1 cellular context compared by ENCODE assay signal in the genomic region with DNA sequence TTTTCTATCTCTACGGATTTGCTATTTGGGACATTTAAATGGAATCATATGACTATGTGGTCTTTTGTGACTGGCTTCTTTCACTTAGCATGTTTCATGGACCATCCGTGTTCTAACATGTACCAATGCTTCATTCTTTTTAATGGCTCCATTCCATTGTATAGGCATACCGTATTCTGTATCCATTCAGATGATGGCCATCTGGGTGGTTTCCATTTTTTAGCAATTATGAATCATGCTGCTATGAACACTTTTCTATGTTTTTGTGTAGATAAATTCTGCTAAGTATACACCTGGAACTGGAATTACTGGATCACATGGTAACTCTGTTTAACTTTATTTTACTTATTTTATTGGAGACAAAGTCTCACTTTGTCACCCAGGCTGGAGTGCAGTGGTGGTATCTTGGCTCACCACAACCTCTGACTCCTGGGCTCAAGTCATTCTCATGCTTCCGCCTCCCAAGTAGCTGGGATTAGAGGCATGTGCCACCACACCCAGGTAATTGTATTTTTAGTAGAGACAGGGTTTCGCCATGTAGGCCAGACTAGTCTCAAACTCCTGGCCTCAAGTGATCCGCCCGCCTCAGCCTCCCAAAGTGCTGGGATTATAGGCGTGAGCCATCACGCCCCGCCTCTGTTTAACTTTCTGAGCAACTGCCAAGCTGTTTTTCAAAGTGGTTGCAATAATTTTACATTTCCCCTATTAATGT.
A peak's percentile ranks its signal among the peaks of the same experiment; 100 is the strongest.
TF ChIP-seq lines count a peak whose summit lies in the region.

No MANE protein-coding gene starts in this region.

TF ChIP-seq in HEK293, 187 proteins besides CTCF, POLR2A, EP300 and RAD21 (continued from another document):
- TF ChIP-seq ZNF560 (tag by site-specific recombination; IDR thresholded peaks at IDR 0.05; ENCODE audit: borderline replicate concordance) (no peak), ZNF146 (tag by site-specific recombination; IDR thresholded peaks at IDR 0.05) (no peak), GLIS1 (tag by site-specific recombination; IDR thresholded peaks at IDR 0.05) (peak; percentile 90), ZNF394 (tag by site-specific recombination; IDR thresholded peaks at IDR 0.05; ENCODE audit: borderline replicate concordance) (no peak), TRIM28 (IDR thresholded peaks at IDR 0.05; ENCODE audit: borderline replicate concordance, low read length) (0 out of 2 replicates have a peak, but pooled peaks have one; percentile 26), ZNF664 (tag by site-specific recombination; IDR thresholded peaks at IDR 0.05) (no peak), FEZF1 (tag by site-specific recombination; IDR thresholded peaks at IDR 0.05) (0 out of 2 replicates have a peak, but pooled peaks have one; percentile 17), PATZ1 (tag by site-specific recombination; IDR thresholded peaks at IDR 0.05) (0 out of 2 replicates have a peak, but pooled peaks have one; percentile 23), SP7 (tag by site-specific recombination; IDR thresholded peaks at IDR 0.05) (peak; percentile 30; the same call in 1 of the 2 replicates)
